Comparison of ENCODE assay signal across 8 cellular contexts in the genomic region with DNA sequence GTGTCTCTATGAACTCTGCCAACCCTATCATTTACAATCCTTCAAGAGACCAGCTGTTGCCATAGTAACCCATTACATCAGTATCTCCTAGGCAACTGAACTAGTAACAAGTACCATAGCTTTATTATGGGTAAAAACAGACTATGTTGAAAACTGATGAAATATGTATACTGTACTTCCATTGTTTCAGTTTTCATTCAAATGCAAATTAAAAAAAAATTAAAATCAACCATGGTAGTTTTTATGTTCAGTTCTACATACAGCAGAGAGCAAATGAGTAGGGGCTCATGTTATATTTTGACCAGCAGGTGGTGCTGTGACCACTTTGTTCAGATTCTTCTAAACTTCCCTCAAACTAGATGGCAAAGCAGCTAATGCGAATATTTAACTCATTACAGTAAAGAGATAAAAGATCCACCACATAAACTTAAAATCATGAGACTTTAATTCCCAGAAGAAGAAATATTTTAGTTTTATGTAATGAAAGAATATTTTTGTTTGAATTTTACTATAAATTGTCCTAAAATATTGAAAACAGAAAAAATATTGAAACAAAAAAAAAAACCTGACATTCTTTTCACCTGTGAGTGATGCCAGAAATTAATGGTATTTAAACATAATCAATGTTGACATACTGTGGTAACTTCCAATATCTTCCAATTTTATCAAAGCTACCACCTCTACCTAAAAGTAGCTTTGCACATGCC.
A peak's percentile ranks its signal among the peaks of the same experiment; 100 is the strongest.
DNase-seq lines count a peak whose midpoint lies in the region; ATAC-seq, FAIRE-seq and TF ChIP-seq lines count a peak whose summit lies in the region.

No MANE protein-coding gene starts in this region.

- peaks cover 5% of the 10 kb centered on the region for H3K4me1 Mint-ChIP-seq in activated CD8-positive, alpha-beta T cell treated with anti-CD3 and anti-CD28 coated beads, Interleukin-2, amount 10 ng/mL, durations not matched to agents 7 days and 5 days (ENCODE audit: low read depth)
- H3K4me1 Mint-ChIP-seq in naive B cell: peaks cover 30 to 38% (median 34%) of the 10 kb centered on the region in 3 donors

- peaks cover 8% of the 10 kb centered on the region for H3K4me1 ChIP-seq in endothelial cell of umbilical vein (ENCODE audit: control insufficient read depth, extremely low read depth, insufficient read depth, low read length)

- CTCF ChIA-PET in activated CD8-positive, alpha-beta T cell treated with anti-CD3 and anti-CD28 coated beads, Interleukin-2, amount 10 ng/mL, durations not matched to agents 7 days and 5 days (lab: Charles Lee): interaction anchor here (0.5 to 4.6 kb wide), 23 partner anchors 9 to 1800 kb away, joined by 3 to 62 read pairs (median 4); partner anchors contain the start of genes LYSMD3 and MEF2C
- CTCF ChIA-PET in endothelial cell of umbilical vein (lab: Charles Lee): interaction anchor here (0.6 to 9.6 kb wide), 68 partner anchors 10 to 1706 kb away, joined by 3 to 175 read pairs (median 4); partner anchors contain the start of gene MEF2C

- no peaks in the 10 kb centered on the region for H3K9me3 ChIP-seq in endothelial cell of umbilical vein (replicated peaks; ENCODE audit: control insufficient read depth, insufficient read depth, low read length)

- no peaks in the 10 kb centered on the region for H3K27me3 ChIP-seq in HL-60 (ENCODE audit: insufficient read depth, poor library complexity, severe bottlenecking)
- H3K27me3 ChIP-seq in endothelial cell of umbilical vein (ENCODE audit: control insufficient read depth in 2 of 2, insufficient read depth in 2 of 2, low read length in 2 of 2): no peaks in the 10 kb centered on the region

- no peaks in the 10 kb centered on the region for H3K36me3 Mint-ChIP-seq in activated CD8-positive, alpha-beta T cell treated with anti-CD3 and anti-CD28 coated beads, Interleukin-2, amount 10 ng/mL, durations not matched to agents 7 days and 5 days (ENCODE audit: low read depth)
- H3K36me3 Mint-ChIP-seq in naive B cell: peaks cover 8 to 42% of the 10 kb centered on the region in 2 donors

- H3K4me2 ChIP-seq in endothelial cell of umbilical vein (ENCODE audit: insufficient read depth, low read length): no peak overlapping the region

- no peak overlapping the region for H3K27ac Mint-ChIP-seq in activated CD8-positive, alpha-beta T cell treated with anti-CD3 and anti-CD28 coated beads, Interleukin-2, amount 10 ng/mL, durations not matched to agents 7 days and 5 days
- H3K27ac Mint-ChIP-seq in naive B cell: peak overlapping the region; percentile 91 to 97 (median 94)

- no peak overlapping the region for H2AFZ ChIP-seq in endothelial cell of umbilical vein (ENCODE audit: low read depth, low read length)

- no peaks in the 10 kb centered on the region for H4K20me1 ChIP-seq in endothelial cell of umbilical vein (replicated peaks; ENCODE audit: control insufficient read depth, extremely low read depth, insufficient read depth, low read length)

- intact Hi-C loops in endothelial cell of umbilical vein (cut with micrococcal nuclease): loop anchor here (1.0 to 10.0 kb wide), 12 partner anchors 56 to 1658 kb away; partner anchors contain the start of gene MEF2C

- H3K9me1 ChIP-seq in endothelial cell of umbilical vein (replicated peaks; ENCODE audit: control insufficient read depth, extremely low read depth, insufficient read depth, low read length): no peaks in the 10 kb centered on the region

- no peaks in the 10 kb centered on the region for H3K79me2 ChIP-seq in endothelial cell of umbilical vein (ENCODE audit: control insufficient read depth, insufficient read depth, low read length)

- ATAC-seq in GM19023 (IDR thresholded peaks at IDR 0.05; ENCODE audit: unreplicated experiment): peak; percentile 39
- ATAC-seq in activated CD8-positive, alpha-beta T cell treated with anti-CD3 and anti-CD28 coated beads, Interleukin-2, amount 10 ng/mL, durations not matched to agents 7 days and 5 days: peak; percentile 75
- peak; percentile 66 to 67 for ATAC-seq in naive B cell (ENCODE audit: low read depth in 2 of 2)
- ATAC-seq in stimulated activated naive CD8-positive, alpha-beta T cell treated with anti-CD3 and anti-CD28 coated beads, Interleukin-15, Interleukin-2, amounts not matched to agents 100 U/mL and 50 U/mL, for 24 hours: peak; percentile 58

- peak; percentile 89 for DNase-seq in Ammon's horn (ENCODE audit: low spot score)
- DNase-seq in HL-60 (ENCODE audit: low read depth in 1 of 2, low spot score in 1 of 2): peak; percentile 17 to 42
- peak; percentile 48 for DNase-seq in NCI-H82 treated with DMSO at 0.1 percent for 48 hours (lab: John Stamatoyannopoulos, UW; ENCODE audit: unreplicated experiment)
- DNase-seq in activated CD8-positive, alpha-beta T cell treated with anti-CD3 and anti-CD28 coated beads, Interleukin-2, amount 10 ng/mL, durations not matched to agents 7 days and 5 days: peak; percentile 74
- peak; percentile 86 for DNase-seq in endothelial cell of umbilical vein (ENCODE audit: low read depth, low spot score)
- peak; percentile 75 for DNase-seq in naive B cell
- peak; percentile 61 for DNase-seq in stimulated activated naive CD8-positive, alpha-beta T cell treated with anti-CD3 and anti-CD28 coated beads, Interleukin-15, Interleukin-2, amounts not matched to agents 100 U/mL and 50 U/mL, for 24 hours

- peak; percentile 74 for FAIRE-seq in endothelial cell of umbilical vein (lab: Jason Lieb, UNC)

- H3K9me3 Mint-ChIP-seq in activated CD8-positive, alpha-beta T cell treated with anti-CD3 and anti-CD28 coated beads, Interleukin-2, amount 10 ng/mL, durations not matched to agents 7 days and 5 days (ENCODE audit: insufficient read depth): no peaks in the 10 kb centered on the region
- no peaks in the 10 kb centered on the region for H3K9me3 Mint-ChIP-seq in naive B cell

- H3K4me3 Mint-ChIP-seq in activated CD8-positive, alpha-beta T cell treated with anti-CD3 and anti-CD28 coated beads, Interleukin-2, amount 10 ng/mL, durations not matched to agents 7 days and 5 days: no peak overlapping the region
- peak overlapping the region in 2 of 8 donors; percentile 26 to 34 for H3K4me3 Mint-ChIP-seq in naive B cell

- dilution Hi-C loops in endothelial cell of umbilical vein (cut with MboI; ENCODE audit: extremely low pct_ligation_motif_present, low sequenced_read_pairs): no loop called here

- peaks cover 0 to 1% of the 10 kb centered on the region in 2 experiments for H3K36me3 ChIP-seq in endothelial cell of umbilical vein (ENCODE audit: control insufficient read depth in 2 of 2, extremely low read depth in 1 of 2, insufficient read depth in 2 of 2, low read length in 2 of 2)

- H3K27me3 Mint-ChIP-seq in activated CD8-positive, alpha-beta T cell treated with anti-CD3 and anti-CD28 coated beads, Interleukin-2, amount 10 ng/mL, durations not matched to agents 7 days and 5 days (ENCODE audit: low read depth): peaks cover 7% of the 10 kb centered on the region
- H3K27me3 Mint-ChIP-seq in naive B cell: no peaks in the 10 kb centered on the region

- no peak overlapping the region for H3K9ac ChIP-seq in endothelial cell of umbilical vein (replicated peaks; ENCODE audit: extremely low read depth, insufficient read depth, low read length)

- TF ChIP-seq POLR2A in endothelial cell of umbilical vein (IDR thresholded peaks at IDR 0.05; ENCODE audit: low read depth, low read length): no peak

- POLR2A ChIA-PET in activated CD8-positive, alpha-beta T cell treated with anti-CD3 and anti-CD28 coated beads, Interleukin-2, amount 10 ng/mL, durations not matched to agents 7 days and 5 days (lab: Charles Lee): no interaction called here
- POLR2A ChIA-PET in endothelial cell of umbilical vein (lab: Charles Lee): interaction anchor here (1.0 to 1.3 kb wide), 2 partner anchors 154 to 1536 kb away, joined by 3 to 7 read pairs; partner anchors contain the start of gene MEF2C

- no TSS peak for BruUV-seq in endothelial cell of umbilical vein (replicated peaks; lab: Mats Ljungman, UMichigan)

- H3K4me3 ChIP-seq in HL-60 (replicated peaks; ENCODE audit: insufficient read depth, low read length) (no peak overlapping the region), endothelial cell of umbilical vein (replicated peaks in 1 of 3; ENCODE audit: insufficient read depth in 1 of 3, low read depth in 1 of 3, low read length in 3 of 3) (no peak overlapping the region)

- no peak for TF ChIP-seq CTCF in HL-60 (IDR thresholded peaks at IDR 0.05; ENCODE audit: insufficient read depth, low read length)
- peak; percentile 49 to 50 for TF ChIP-seq CTCF in endothelial cell of umbilical vein (IDR thresholded peaks at IDR 0.05; ENCODE audit: extremely low read depth in 1 of 2, insufficient read depth in 1 of 2, low read depth in 1 of 2, low read length in 2 of 2)

- H3K27ac ChIP-seq in HL-60 (replicated peaks) (no peak overlapping the region), endothelial cell of umbilical vein (ENCODE audit: insufficient read depth, low read depth, low read length) (no peak overlapping the region)

TF ChIP-seq in endothelial cell of umbilical vein, 7 proteins besides CTCF, POLR2A, EP300 and RAD21:
- TF ChIP-seq POLR2AphosphoS5 (IDR thresholded peaks at IDR 0.05; ENCODE audit: insufficient read depth, low read depth, low read length) (no peak), MAX (IDR thresholded peaks at IDR 0.05; ENCODE audit: insufficient read depth, insufficient read length) (no peak), EZH2 (IDR thresholded peaks at IDR 0.05; ENCODE audit: borderline replicate concordance, low read depth, low read length, severe bottlenecking) (no peak)
TF ChIP-seq in endothelial cell of umbilical vein: peak in this region for 0.

Comparison
In these comparisons a context has a peak if more than half of its experiments do, and no peak if none do; other contexts are left out.
1. DNase-seq: peak in every context shown above with its lines; median percentile 89 in Ammon's horn; 86 in endothelial cell of umbilical vein; 75 in naive B cell; 74 in activated CD8-positive, alpha-beta T cell treated with anti-CD3 and anti-CD28 coated beads, Interleukin-2, amount 10 ng/mL, durations not matched to agents 7 days and 5 days; 61 in stimulated activated naive CD8-positive, alpha-beta T cell treated with anti-CD3 and anti-CD28 coated beads, Interleukin-15, Interleukin-2, amounts not matched to agents 100 U/mL and 50 U/mL, for 24 hours; 48 in NCI-H82 treated with DMSO at 0.1 percent for 48 hours; 30 in HL-60.